Comparison of ENCODE assay signal across 13 cellular contexts in genomic region chr16:48047755-48048154, GRCh38.
A peak's percentile ranks its signal among the peaks of the same experiment; 100 is the strongest.
DNase-seq lines count a peak whose midpoint lies in the region; ATAC-seq and TF ChIP-seq lines count a peak whose summit lies in the region.
"Had no signal": no experiment of that assay in that cellular context is flagged by ENCODE, and none has a peak within 500 bp of the region (broad histone marks: within the 10 kb centered on the region; RNA-seq: fewer than 3 reads in every experiment).

No MANE protein-coding gene starts in this region.

- no peak overlapping the region for H3K4me3 ChIP-seq in GM23338
- no peak overlapping the region for H3K4me3 ChIP-seq in mesendoderm (ENCODE audit: low read length)

- H3K4me2 ChIP-seq in GM23338 (no peak overlapping the region), mesendoderm (ENCODE audit: low read length) (no peak overlapping the region)

- H2BK5ac ChIP-seq in mesendoderm (ENCODE audit: low read length), result no peak overlapping the region

- H3K36me3 ChIP-seq in GM23338 (ENCODE audit: insufficient read depth) (no peaks in the 10 kb centered on the region), mesendoderm (ENCODE audit: control insufficient read depth, insufficient read depth, low read length) (no peaks in the 10 kb centered on the region)

- H4K8ac ChIP-seq in mesendoderm (ENCODE audit: low read depth, low read length), result no peak overlapping the region

- H3K79me2 ChIP-seq in GM23338 (replicated peaks; ENCODE audit: insufficient read depth), result no peaks in the 10 kb centered on the region
- no peaks in the 10 kb centered on the region for H3K79me2 ChIP-seq in mesendoderm (ENCODE audit: control insufficient read depth, insufficient read depth, low read length)

- peaks cover 4% of the 10 kb centered on the region for H3K27me3 Mint-ChIP-seq in GM23338 (ENCODE audit: insufficient read depth, low read depth, poor library complexity)

- peak overlapping the region; percentile 17 for H4K5ac ChIP-seq in mesendoderm (ENCODE audit: low read length)

- no peak overlapping the region for H3K4me3 Mint-ChIP-seq in GM23338
- H3K4me3 Mint-ChIP-seq: CD4-positive, CD25-positive, alpha-beta regulatory T cell had no signal

- no peak for TF ChIP-seq CTCF in GM23338 (conservative IDR thresholded peaks at IDR 0.05; ENCODE audit: low read depth in 2 of 2)

- H3F3A ChIP-seq in GM23338 (replicated peaks; ENCODE audit: low read depth), result no peaks in the 10 kb centered on the region

- H3K27me3 ChIP-seq in GM23338 (ENCODE audit: insufficient read depth) (no peaks in the 10 kb centered on the region), mesendoderm (ENCODE audit: insufficient read depth, low read length, poor library complexity) (no peaks in the 10 kb centered on the region)

- WGBS in mesendoderm (ENCODE audit: extremely low coverage, insufficient coverage, low lambda C conversion rate), result no CpG with 5 or more reads among the region's 4 CpGs

- ATAC-seq in GM23338 (no peak), HG03039 (IDR thresholded peaks at IDR 0.05; ENCODE audit: unreplicated experiment) (no peak)
- ATAC-seq: HCT116 had no signal

- no peak overlapping the region for H3K27ac ChIP-seq in GM23338 (ENCODE audit: low read depth)
- H3K27ac ChIP-seq in mesendoderm (ENCODE audit: low read depth, low read length), result no peak overlapping the region
- H3K27ac ChIP-seq: 22Rv1, HL-60 had no signal

- H3K9me2 ChIP-seq in GM23338 (ENCODE audit: insufficient read depth), result peaks cover 17% of the 10 kb centered on the region

- H4K20me1 ChIP-seq in GM23338 (replicated peaks; ENCODE audit: insufficient read depth), result no peaks in the 10 kb centered on the region

- no peak overlapping the region for H3K9ac ChIP-seq in mesendoderm (ENCODE audit: low read length)

- H3K4me1 Mint-ChIP-seq in GM23338, result peaks cover 27% of the 10 kb centered on the region
- H3K4me1 Mint-ChIP-seq: CD4-positive, CD25-positive, alpha-beta regulatory T cell had no signal

- H3K56ac ChIP-seq in mesendoderm (ENCODE audit: low read length), result peak overlapping the region; percentile 6

- no peak overlapping the region for H2BK120ac ChIP-seq in mesendoderm (ENCODE audit: low read depth, low read length)

- H3K4me1 ChIP-seq in GM23338 (ENCODE audit: insufficient read depth) (peaks cover 15% of the 10 kb centered on the region), mesendoderm (ENCODE audit: control insufficient read depth, low read depth, low read length) (peaks cover 24% of the 10 kb centered on the region)

- peak overlapping the region; percentile 94 for H2AFZ ChIP-seq in GM23338

- no peaks in the 10 kb centered on the region for H3K79me1 ChIP-seq in mesendoderm (ENCODE audit: low read length)

- H3K9me3 Mint-ChIP-seq in GM23338, result no peaks in the 10 kb centered on the region
- H3K9me3 Mint-ChIP-seq: CD4-positive, CD25-positive, alpha-beta regulatory T cell had no signal

- H2BK15ac ChIP-seq in mesendoderm (replicated peaks; ENCODE audit: low read depth), result no peak overlapping the region

- H3K36me3 Mint-ChIP-seq in GM23338 (ENCODE audit: low read depth), result no peaks in the 10 kb centered on the region
- H3K36me3 Mint-ChIP-seq: CD4-positive, CD25-positive, alpha-beta regulatory T cell had no signal

- peak; percentile 26 for DNase-seq in DMS153 (lab: John Stamatoyannopoulos, UW)
- no peak for DNase-seq in DMS153 treated with DMSO at 0.1 percent for 48 hours (lab: John Stamatoyannopoulos, UW; ENCODE audit: unreplicated experiment)
- DNase-seq in GM23338 (ENCODE audit: low spot score), result no peak
- peak; percentile 44 for DNase-seq in dermis blood vessel endothelial cell
- no peak for DNase-seq in mesendoderm
- no peak for DNase-seq in NCI-H2029 treated with DMSO at 0.1 percent for 48 hours (lab: John Stamatoyannopoulos, UW)
- no peak for DNase-seq in NCI-H1930 (lab: John Stamatoyannopoulos, UW)
- DNase-seq: CD4-positive, CD25-positive, alpha-beta regulatory T cell; DMS79 had no signal

- H2AK5ac ChIP-seq in mesendoderm (ENCODE audit: low read length), result no peak overlapping the region

- H3K23ac ChIP-seq in mesendoderm (ENCODE audit: low read length), result no peak overlapping the region

- no peak overlapping the region for H3K4ac ChIP-seq in mesendoderm (ENCODE audit: low read depth, low read length)

- no peak overlapping the region for H3K18ac ChIP-seq in mesendoderm (ENCODE audit: low read length)

- no peak overlapping the region for H3K27ac Mint-ChIP-seq in GM23338
- H3K27ac Mint-ChIP-seq: CD4-positive, CD25-positive, alpha-beta regulatory T cell had no signal

TF ChIP-seq in GM23338, 12 proteins besides CTCF, POLR2A, EP300 and RAD21:
- TF ChIP-seq NANOG (IDR thresholded peaks at IDR 0.05; ENCODE audit: borderline replicate concordance) (no peak), ZNF331 (CRISPR knock-in tag; IDR thresholded peaks at IDR 0.05; ENCODE audit: low read depth) (no peak), EZH2phosphoT487 (IDR thresholded peaks at IDR 0.05; ENCODE audit: unreplicated experiment) (no peak), EZH2 (IDR thresholded peaks at IDR 0.05; ENCODE audit: low read depth, unreplicated experiment) (no peak), JUNB (IDR thresholded peaks at IDR 0.05; ENCODE audit: unreplicated experiment) (no peak)

Comparison
In these comparisons a context has a peak if more than half of its experiments do, and no peak if none do; other contexts are left out.
1. DNase-seq: peak in DMS153 (single experiment) and dermis blood vessel endothelial cell (single experiment); none in DMS153 treated with DMSO at 0.1 percent for 48 hours (single experiment), GM23338 (single experiment), mesendoderm (single experiment), NCI-H2029 treated with DMSO at 0.1 percent for 48 hours (single experiment) and NCI-H1930 (0 of 2).